1 cellular context compared by ENCODE assay signal in genomic region chr1:234499119-234500039, GRCh38.
TF ChIP-seq lines count a peak whose summit lies in the region.

No MANE protein-coding gene starts in this region.

TF ChIP-seq in HEK293, 187 proteins besides CTCF, POLR2A, EP300 and RAD21 (continued from another document and continues in another):
- TF ChIP-seq, protein P1, sequence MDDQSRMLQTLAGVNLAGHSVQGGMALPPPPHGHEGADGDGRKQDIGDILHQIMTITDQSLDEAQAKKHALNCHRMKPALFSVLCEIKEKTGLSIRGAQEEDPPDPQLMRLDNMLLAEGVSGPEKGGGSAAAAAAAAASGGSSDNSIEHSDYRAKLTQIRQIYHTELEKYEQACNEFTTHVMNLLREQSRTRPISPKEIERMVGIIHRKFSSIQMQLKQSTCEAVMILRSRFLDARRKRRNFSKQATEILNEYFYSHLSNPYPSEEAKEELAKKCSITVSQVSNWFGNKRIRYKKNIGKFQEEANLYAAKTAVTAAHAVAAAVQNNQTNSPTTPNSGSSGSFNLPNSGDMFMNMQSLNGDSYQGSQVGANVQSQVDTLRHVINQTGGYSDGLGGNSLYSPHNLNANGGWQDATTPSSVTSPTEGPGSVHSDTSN (CRISPR knock-in tag; IDR thresholded peaks at IDR 0.05): no peak
- TF ChIP-seq KLF10 (tag by site-specific recombination; IDR thresholded peaks at IDR 0.05) (peak; percentile 46; the same call in 1 of the 2 replicates), ZSCAN16 (tag by site-specific recombination; IDR thresholded peaks at IDR 0.05) (no peak), ZNF341 (tag by site-specific recombination; IDR thresholded peaks at IDR 0.05; ENCODE audit: low read depth) (peak; percentile 93), ZNF629 (tag by site-specific recombination; IDR thresholded peaks at IDR 0.05) (peak; percentile 74), BCL11A (tag by site-specific recombination; IDR thresholded peaks at IDR 0.05; ENCODE audit: low read depth) (no peak), YY2 (tag by site-specific recombination; IDR thresholded peaks at IDR 0.05) (0 out of 2 replicates have a peak, but pooled peaks have one; percentile 24), ZBTB8A (tag by site-specific recombination; IDR thresholded peaks at IDR 0.05) (peak; percentile 68), ZBTB7A (tag by site-specific recombination; IDR thresholded peaks at IDR 0.05; ENCODE audit: low read depth) (no peak), ZNF394 (tag by site-specific recombination; IDR thresholded peaks at IDR 0.05; ENCODE audit: borderline replicate concordance) (peak; percentile 77; the same call in 1 of the 2 replicates), ZNF76 (tag by site-specific recombination; IDR thresholded peaks at IDR 0.05; ENCODE audit: borderline replicate concordance, low read depth) (peak; percentile 39; the same call in 1 of the 2 replicates), TCF7L2 (IDR thresholded peaks at IDR 0.05; ENCODE audit: borderline replicate concordance, low read depth, low read length) (no peak), ZNF335 (tag by site-specific recombination; conservative IDR thresholded peaks at IDR 0.05) (peak; percentile 56; the same call in 1 of the 2 replicates), KLF16 (tag by site-specific recombination; IDR thresholded peaks at IDR 0.05) (peak; percentile 48; the same call in 1 of the 2 replicates), ZNF138 (tag by site-specific recombination; IDR thresholded peaks at IDR 0.05; ENCODE audit: borderline replicate concordance) (no peak), GLIS1 (tag by site-specific recombination; IDR thresholded peaks at IDR 0.05) (0 out of 2 replicates have a peak, but pooled peaks have one; percentile 28), ZSCAN18 (tag by site-specific recombination; IDR thresholded peaks at IDR 0.05) (no peak), SP7 (tag by site-specific recombination; IDR thresholded peaks at IDR 0.05) (peak; percentile 75; the same call in 1 of the 2 replicates), ZNF660 (tag by site-specific recombination; IDR thresholded peaks at IDR 0.05) (peak; percentile 97), ZNF514 (tag by site-specific recombination; IDR thresholded peaks at IDR 0.05) (no peak), ZNF449 (tag by site-specific recombination; IDR thresholded peaks at IDR 0.05) (peak; percentile 45; the same call in 1 of the 2 replicates), ZNF510 (tag by site-specific recombination; IDR thresholded peaks at IDR 0.05; ENCODE audit: insufficient replicate concordance) (no peak), YY1 (tag by site-specific recombination; IDR thresholded peaks at IDR 0.05) (peak; percentile 71; the same call in 1 of the 2 replicates), ZFP69B (tag by site-specific recombination; IDR thresholded peaks at IDR 0.05) (peak; percentile 71), ZNF654 (tag by site-specific recombination; IDR thresholded peaks at IDR 0.05; ENCODE audit: low read depth) (peak; percentile 97), TRIM28 (IDR thresholded peaks at IDR 0.05; ENCODE audit: borderline replicate concordance, low read length) (no peak)
- TF ChIP-seq, protein P2, sequence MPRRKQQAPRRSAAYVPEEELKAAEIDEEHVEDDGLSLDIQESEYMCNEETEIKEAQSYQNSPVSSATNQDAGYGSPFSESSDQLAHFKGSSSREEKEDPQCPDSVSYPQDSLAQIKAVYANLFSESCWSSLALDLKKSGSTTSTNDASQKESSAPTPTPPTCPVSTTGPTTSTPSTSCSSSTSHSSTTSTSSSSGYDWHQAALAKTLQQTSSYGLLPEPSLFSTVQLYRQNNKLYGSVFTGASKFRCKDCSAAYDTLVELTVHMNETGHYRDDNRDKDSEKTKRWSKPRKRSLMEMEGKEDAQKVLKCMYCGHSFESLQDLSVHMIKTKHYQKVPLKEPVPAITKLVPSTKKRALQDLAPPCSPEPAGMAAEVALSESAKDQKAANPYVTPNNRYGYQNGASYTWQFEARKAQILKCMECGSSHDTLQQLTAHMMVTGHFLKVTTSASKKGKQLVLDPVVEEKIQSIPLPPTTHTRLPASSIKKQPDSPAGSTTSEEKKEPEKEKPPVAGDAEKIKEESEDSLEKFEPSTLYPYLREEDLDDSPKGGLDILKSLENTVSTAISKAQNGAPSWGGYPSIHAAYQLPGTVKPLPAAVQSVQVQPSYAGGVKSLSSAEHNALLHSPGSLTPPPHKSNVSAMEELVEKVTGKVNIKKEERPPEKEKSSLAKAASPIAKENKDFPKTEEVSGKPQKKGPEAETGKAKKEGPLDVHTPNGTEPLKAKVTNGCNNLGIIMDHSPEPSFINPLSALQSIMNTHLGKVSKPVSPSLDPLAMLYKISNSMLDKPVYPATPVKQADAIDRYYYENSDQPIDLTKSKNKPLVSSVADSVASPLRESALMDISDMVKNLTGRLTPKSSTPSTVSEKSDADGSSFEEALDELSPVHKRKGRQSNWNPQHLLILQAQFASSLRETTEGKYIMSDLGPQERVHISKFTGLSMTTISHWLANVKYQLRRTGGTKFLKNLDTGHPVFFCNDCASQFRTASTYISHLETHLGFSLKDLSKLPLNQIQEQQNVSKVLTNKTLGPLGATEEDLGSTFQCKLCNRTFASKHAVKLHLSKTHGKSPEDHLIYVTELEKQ (tag by site-specific recombination; IDR thresholded peaks at IDR 0.05; ENCODE audit: borderline replicate concordance): no peak
- TF ChIP-seq, protein P3, sequence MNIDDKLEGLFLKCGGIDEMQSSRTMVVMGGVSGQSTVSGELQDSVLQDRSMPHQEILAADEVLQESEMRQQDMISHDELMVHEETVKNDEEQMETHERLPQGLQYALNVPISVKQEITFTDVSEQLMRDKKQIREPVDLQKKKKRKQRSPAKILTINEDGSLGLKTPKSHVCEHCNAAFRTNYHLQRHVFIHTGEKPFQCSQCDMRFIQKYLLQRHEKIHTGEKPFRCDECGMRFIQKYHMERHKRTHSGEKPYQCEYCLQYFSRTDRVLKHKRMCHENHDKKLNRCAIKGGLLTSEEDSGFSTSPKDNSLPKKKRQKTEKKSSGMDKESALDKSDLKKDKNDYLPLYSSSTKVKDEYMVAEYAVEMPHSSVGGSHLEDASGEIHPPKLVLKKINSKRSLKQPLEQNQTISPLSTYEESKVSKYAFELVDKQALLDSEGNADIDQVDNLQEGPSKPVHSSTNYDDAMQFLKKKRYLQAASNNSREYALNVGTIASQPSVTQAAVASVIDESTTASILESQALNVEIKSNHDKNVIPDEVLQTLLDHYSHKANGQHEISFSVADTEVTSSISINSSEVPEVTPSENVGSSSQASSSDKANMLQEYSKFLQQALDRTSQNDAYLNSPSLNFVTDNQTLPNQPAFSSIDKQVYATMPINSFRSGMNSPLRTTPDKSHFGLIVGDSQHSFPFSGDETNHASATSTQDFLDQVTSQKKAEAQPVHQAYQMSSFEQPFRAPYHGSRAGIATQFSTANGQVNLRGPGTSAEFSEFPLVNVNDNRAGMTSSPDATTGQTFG (tag by site-specific recombination; IDR thresholded peaks at IDR 0.05; ENCODE audit: borderline replicate concordance): no peak
- TF ChIP-seq, protein P4, sequence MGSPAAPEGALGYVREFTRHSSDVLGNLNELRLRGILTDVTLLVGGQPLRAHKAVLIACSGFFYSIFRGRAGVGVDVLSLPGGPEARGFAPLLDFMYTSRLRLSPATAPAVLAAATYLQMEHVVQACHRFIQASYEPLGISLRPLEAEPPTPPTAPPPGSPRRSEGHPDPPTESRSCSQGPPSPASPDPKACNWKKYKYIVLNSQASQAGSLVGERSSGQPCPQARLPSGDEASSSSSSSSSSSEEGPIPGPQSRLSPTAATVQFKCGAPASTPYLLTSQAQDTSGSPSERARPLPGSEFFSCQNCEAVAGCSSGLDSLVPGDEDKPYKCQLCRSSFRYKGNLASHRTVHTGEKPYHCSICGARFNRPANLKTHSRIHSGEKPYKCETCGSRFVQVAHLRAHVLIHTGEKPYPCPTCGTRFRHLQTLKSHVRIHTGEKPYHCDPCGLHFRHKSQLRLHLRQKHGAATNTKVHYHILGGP (tag by site-specific recombination; IDR thresholded peaks at IDR 0.05): no peak
- TF ChIP-seq, protein P5, sequence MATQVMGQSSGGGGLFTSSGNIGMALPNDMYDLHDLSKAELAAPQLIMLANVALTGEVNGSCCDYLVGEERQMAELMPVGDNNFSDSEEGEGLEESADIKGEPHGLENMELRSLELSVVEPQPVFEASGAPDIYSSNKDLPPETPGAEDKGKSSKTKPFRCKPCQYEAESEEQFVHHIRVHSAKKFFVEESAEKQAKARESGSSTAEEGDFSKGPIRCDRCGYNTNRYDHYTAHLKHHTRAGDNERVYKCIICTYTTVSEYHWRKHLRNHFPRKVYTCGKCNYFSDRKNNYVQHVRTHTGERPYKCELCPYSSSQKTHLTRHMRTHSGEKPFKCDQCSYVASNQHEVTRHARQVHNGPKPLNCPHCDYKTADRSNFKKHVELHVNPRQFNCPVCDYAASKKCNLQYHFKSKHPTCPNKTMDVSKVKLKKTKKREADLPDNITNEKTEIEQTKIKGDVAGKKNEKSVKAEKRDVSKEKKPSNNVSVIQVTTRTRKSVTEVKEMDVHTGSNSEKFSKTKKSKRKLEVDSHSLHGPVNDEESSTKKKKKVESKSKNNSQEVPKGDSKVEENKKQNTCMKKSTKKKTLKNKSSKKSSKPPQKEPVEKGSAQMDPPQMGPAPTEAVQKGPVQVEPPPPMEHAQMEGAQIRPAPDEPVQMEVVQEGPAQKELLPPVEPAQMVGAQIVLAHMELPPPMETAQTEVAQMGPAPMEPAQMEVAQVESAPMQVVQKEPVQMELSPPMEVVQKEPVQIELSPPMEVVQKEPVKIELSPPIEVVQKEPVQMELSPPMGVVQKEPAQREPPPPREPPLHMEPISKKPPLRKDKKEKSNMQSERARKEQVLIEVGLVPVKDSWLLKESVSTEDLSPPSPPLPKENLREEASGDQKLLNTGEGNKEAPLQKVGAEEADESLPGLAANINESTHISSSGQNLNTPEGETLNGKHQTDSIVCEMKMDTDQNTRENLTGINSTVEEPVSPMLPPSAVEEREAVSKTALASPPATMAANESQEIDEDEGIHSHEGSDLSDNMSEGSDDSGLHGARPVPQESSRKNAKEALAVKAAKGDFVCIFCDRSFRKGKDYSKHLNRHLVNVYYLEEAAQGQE (tag by site-specific recombination; IDR thresholded peaks at IDR 0.05): peak; percentile 53
- TF ChIP-seq, protein P6, sequence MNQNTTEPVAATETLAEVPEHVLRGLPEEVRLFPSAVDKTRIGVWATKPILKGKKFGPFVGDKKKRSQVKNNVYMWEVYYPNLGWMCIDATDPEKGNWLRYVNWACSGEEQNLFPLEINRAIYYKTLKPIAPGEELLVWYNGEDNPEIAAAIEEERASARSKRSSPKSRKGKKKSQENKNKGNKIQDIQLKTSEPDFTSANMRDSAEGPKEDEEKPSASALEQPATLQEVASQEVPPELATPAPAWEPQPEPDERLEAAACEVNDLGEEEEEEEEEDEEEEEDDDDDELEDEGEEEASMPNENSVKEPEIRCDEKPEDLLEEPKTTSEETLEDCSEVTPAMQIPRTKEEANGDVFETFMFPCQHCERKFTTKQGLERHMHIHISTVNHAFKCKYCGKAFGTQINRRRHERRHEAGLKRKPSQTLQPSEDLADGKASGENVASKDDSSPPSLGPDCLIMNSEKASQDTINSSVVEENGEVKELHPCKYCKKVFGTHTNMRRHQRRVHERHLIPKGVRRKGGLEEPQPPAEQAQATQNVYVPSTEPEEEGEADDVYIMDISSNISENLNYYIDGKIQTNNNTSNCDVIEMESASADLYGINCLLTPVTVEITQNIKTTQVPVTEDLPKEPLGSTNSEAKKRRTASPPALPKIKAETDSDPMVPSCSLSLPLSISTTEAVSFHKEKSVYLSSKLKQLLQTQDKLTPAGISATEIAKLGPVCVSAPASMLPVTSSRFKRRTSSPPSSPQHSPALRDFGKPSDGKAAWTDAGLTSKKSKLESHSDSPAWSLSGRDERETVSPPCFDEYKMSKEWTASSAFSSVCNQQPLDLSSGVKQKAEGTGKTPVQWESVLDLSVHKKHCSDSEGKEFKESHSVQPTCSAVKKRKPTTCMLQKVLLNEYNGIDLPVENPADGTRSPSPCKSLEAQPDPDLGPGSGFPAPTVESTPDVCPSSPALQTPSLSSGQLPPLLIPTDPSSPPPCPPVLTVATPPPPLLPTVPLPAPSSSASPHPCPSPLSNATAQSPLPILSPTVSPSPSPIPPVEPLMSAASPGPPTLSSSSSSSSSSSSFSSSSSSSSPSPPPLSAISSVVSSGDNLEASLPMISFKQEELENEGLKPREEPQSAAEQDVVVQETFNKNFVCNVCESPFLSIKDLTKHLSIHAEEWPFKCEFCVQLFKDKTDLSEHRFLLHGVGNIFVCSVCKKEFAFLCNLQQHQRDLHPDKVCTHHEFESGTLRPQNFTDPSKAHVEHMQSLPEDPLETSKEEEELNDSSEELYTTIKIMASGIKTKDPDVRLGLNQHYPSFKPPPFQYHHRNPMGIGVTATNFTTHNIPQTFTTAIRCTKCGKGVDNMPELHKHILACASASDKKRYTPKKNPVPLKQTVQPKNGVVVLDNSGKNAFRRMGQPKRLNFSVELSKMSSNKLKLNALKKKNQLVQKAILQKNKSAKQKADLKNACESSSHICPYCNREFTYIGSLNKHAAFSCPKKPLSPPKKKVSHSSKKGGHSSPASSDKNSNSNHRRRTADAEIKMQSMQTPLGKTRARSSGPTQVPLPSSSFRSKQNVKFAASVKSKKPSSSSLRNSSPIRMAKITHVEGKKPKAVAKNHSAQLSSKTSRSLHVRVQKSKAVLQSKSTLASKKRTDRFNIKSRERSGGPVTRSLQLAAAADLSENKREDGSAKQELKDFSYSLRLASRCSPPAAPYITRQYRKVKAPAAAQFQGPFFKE (tag by site-specific recombination; IDR thresholded peaks at IDR 0.05; ENCODE audit: borderline replicate concordance): no peak
- TF ChIP-seq, protein P7, sequence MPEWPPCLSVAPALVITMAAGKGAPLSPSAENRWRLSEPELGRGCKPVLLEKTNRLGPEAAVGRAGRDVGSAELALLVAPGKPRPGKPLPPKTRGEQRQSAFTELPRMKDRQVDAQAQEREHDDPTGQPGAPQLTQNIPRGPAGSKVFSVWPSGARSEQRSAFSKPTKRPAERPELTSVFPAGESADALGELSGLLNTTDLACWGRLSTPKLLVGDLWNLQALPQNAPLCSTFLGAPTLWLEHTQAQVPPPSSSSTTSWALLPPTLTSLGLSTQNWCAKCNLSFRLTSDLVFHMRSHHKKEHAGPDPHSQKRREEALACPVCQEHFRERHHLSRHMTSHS (tag by site-specific recombination; IDR thresholded peaks at IDR 0.05): no peak
